10 cellular contexts compared by ENCODE assay signal in the genomic region with DNA sequence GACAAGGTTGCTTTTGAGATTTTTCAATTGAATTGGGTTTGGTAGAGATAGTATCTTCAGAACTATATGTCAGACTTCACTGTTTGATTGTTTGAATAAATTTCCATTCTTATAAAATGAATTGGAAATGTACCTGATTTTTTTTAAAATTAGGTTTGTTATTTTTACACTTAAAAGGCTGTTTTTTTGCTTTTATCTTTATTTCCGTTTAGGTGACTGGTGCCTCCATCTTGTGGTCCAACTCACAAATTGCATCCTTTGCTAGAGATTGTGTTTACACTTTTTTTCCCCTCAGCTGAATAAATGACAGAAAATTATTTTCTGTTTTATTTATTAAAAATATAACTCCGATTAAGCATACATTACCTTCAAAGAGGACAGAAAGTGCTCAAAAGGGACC. TPM values are rescaled to one million over a fixed set of nuclear protein-coding genes. Genes with fewer than 3 reads are reported as not detected.
DNase-seq lines count a peak whose midpoint lies in the region; ATAC-seq and TF ChIP-seq lines count a peak whose summit lies in the region.
"Had no signal": no experiment of that assay in that cellular context is flagged by ENCODE, and none has a peak within 500 bp of the region (broad histone marks: within the 10 kb centered on the region; RNA-seq: fewer than 3 reads in every experiment).

No MANE protein-coding gene starts in this region.

- no peaks in the 10 kb centered on the region for H3K4me1 ChIP-seq in vagina

- no peak for TF ChIP-seq POLR2A in vagina (IDR thresholded peaks at IDR 0.05)

- no peaks in the 10 kb centered on the region for H3K36me3 ChIP-seq in vagina

- no peak overlapping the region for H3K27ac ChIP-seq in vagina

- intact Hi-C loops in vagina (cut with DNase I), result no loop called here

- TF ChIP-seq CTCF in epithelial cell of esophagus (IDR thresholded peaks at IDR 0.05; ENCODE audit: insufficient read depth, low read depth, low read length, missing control alignments) (peak; percentile 63), vagina (IDR thresholded peaks at IDR 0.05) (no peak)

- H3K27me3 ChIP-seq in vagina, result no peaks in the 10 kb centered on the region
- H3K27me3 ChIP-seq: BLaER1 treated with 17β-estradiol and CSF1 and Interleukin-3, amounts not matched to agents 10 nM and 100 nM had no signal

- no peak for ATAC-seq in GM18511 (IDR thresholded peaks at IDR 0.05; ENCODE audit: unreplicated experiment)
- ATAC-seq in left lobe of liver, result no peak

- no peaks in the 10 kb centered on the region for H3K9me3 ChIP-seq in vagina

- no peak overlapping the region for H3K4me3 ChIP-seq in epithelial cell of esophagus (ENCODE audit: low read length)
- H3K4me3 ChIP-seq in vagina, result no peak overlapping the region
- H3K4me3 ChIP-seq: BLaER1 treated with 17β-estradiol and CSF1 and Interleukin-3, amounts not matched to agents 10 nM and 100 nM had no signal

- DNase-seq in NCI-H2171 treated with DMSO at 0.1 percent for 48 hours (lab: John Stamatoyannopoulos, UW) (peak; percentile 1), NCI-H2171 (lab: John Stamatoyannopoulos, UW) (no peak), NAMALWA (ENCODE audit: low spot score) (peak; percentile 31), epithelial cell of esophagus (ENCODE audit: low read depth) (peak; percentile 27), renal cortical epithelial cell (ENCODE audit: low read depth) (peak; percentile 42), vagina (ENCODE audit: extremely low spot score in 2 of 2) (no peak), left lobe of liver (ENCODE audit: low spot score) (no peak)
- DNase-seq: immature natural killer cell had no signal

RNA-seq across cellular contexts. Expression of a gene that starts 15.6 kb away (rescaled TPM):
- total RNA-seq in renal cortical epithelial cell, result 19.5 and 35.9 TPM in 2 replicates
- total RNA-seq in vagina, result 33.1 TPM
- 11.2 TPM for total RNA-seq in left lobe of liver

RNA-seq across cellular contexts. Expression of a gene that starts 15.7 kb away (rescaled TPM):
- total RNA-seq in renal cortical epithelial cell (26.4 and 38.0 TPM in 2 replicates), vagina (5.9 TPM), left lobe of liver (3.7 TPM)

Comparison
In these comparisons a context has a peak if more than half of its experiments do, and no peak if none do; other contexts are left out.
1. DNase-seq: peak in NCI-H2171 treated with DMSO at 0.1 percent for 48 hours (single experiment), NAMALWA (single experiment), epithelial cell of esophagus (single experiment) and renal cortical epithelial cell (single experiment); none in NCI-H2171 (single experiment), vagina (0 of 2) and left lobe of liver (single experiment).